1 cellular context compared by ENCODE assay signal in genomic region chr9:12784461-12785250, GRCh38.
A peak's percentile ranks its signal among the peaks of the same experiment; 100 is the strongest.
TF ChIP-seq lines count a peak whose summit lies in the region.

No MANE protein-coding gene starts in this region.

TF ChIP-seq in HepG2, 621 proteins besides CTCF, POLR2A, EP300 and RAD21 (continued from another document):
- TF ChIP-seq ZNF629 (CRISPR knock-in tag; conservative IDR thresholded peaks at IDR 0.05) (no peak), RFXANK (CRISPR knock-in tag; IDR thresholded peaks at IDR 0.05) (0 out of 2 replicates have a peak, but pooled peaks have one; percentile 32), SRSF9 (IDR thresholded peaks at IDR 0.05; ENCODE audit: borderline replicate concordance, insufficient read depth, low read depth, low read length, poor library complexity, severe bottlenecking) (no peak), ZNF460 (CRISPR knock-in tag; IDR thresholded peaks at IDR 0.05; ENCODE audit: borderline replicate concordance) (no peak), PHF5A (CRISPR knock-in tag; IDR thresholded peaks at IDR 0.05; ENCODE audit: low read depth, unreplicated experiment) (peak; percentile 49), ZKSCAN5 (CRISPR knock-in tag; IDR thresholded peaks at IDR 0.05) (no peak), ZMYM2 (CRISPR knock-in tag; IDR thresholded peaks at IDR 0.05) (no peak), NCOR1 (IDR thresholded peaks at IDR 0.05; ENCODE audit: borderline replicate concordance, low read length) (peak; percentile 33; the same call in 1 of the 2 replicates), ZNF10 (CRISPR knock-in tag; IDR thresholded peaks at IDR 0.05; ENCODE audit: borderline replicate concordance, low read depth) (no peak)
